Comparison of ENCODE assay signal across 11 cellular contexts in the genomic region with DNA sequence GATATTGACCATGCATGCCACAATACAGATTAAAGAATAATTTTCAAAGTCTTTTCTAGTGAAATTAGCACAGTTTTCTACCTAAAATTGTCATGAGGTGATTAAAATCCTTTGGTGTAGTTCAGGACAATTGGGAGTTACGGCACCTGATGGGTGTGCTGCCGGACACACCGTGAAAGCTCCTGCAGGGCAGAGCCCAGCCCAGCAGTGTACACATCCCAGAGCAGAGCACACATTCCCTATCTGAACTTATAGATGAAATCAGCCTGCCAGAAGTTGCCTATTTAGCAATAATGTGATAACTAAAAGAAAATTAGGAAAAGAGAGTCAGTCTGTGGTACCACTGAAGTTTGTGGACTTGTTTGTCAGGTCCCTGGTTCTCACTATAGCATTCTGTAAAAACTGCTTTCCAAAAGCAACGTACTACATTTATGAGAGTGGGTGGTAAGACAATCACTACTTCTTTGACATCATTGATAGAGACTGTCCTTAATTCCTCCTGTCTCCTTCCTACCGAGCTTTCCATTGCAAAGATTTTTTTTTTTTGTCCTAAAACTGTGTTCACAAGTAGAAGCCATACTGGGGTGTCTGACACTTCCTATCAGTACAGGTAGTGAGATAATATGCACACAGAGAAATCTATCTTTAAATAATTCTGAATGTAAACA. TPM values are rescaled to one million over a fixed set of nuclear protein-coding genes. Genes with fewer than 3 reads are reported as not detected.
DNase-seq lines count a peak whose midpoint lies in the region; ATAC-seq and TF ChIP-seq lines count a peak whose summit lies in the region.
"Had no signal": no experiment of that assay in that cellular context is flagged by ENCODE, and none has a peak within 500 bp of the region (broad histone marks: within the 10 kb centered on the region; RNA-seq: fewer than 3 reads in every experiment).

No MANE protein-coding gene starts in this region.

- H3K4me2 ChIP-seq in PC-3 (ENCODE audit: low read length): no peak overlapping the region

- no peaks in the 10 kb centered on the region for H3K36me3 ChIP-seq in mucosa of rectum (ENCODE audit: control insufficient read depth in 2 of 2, insufficient read depth in 2 of 2, low read length in 2 of 2)
- no peaks in the 10 kb centered on the region for H3K36me3 ChIP-seq in PC-3 (ENCODE audit: low read depth, low read length)
- H3K36me3 ChIP-seq: adrenal gland had no signal

- H3K4me1 ChIP-seq in mucosa of rectum (ENCODE audit: control insufficient read depth in 2 of 2, insufficient read depth in 2 of 2, low read length in 2 of 2): peaks cover 17 to 20% of the 10 kb centered on the region in 2 donors
- H3K4me1 ChIP-seq in PC-3 (ENCODE audit: insufficient read depth, low read length): no peaks in the 10 kb centered on the region
- H3K4me1 ChIP-seq: adrenal gland had no signal

- H2AFZ ChIP-seq in PC-3 (ENCODE audit: low read length): no peak overlapping the region

- intact Hi-C loops in PC-3 (cut with micrococcal nuclease): no loop called here

- H3K27me3 ChIP-seq in mucosa of rectum (ENCODE audit: control insufficient read depth in 2 of 2, insufficient read depth in 2 of 2, low read length in 2 of 2) (no peaks in the 10 kb centered on the region), PC-3 (ENCODE audit: low read length) (peaks cover 28% of the 10 kb centered on the region; the same call in 1 of the 2 replicates)

- H3K27ac ChIP-seq in mucosa of rectum (ENCODE audit: low read depth in 2 of 2, low read length in 2 of 2) (peak overlapping the region; percentile 88 to 90), PC-3 (ENCODE audit: low read length) (no peak overlapping the region)

- no peak for TF ChIP-seq CTCF in PC-3 (conservative IDR thresholded peaks at IDR 0.05; ENCODE audit: low read depth, low read length)
- no peak for TF ChIP-seq CTCF in progenitor cell of endocrine pancreas (IDR thresholded peaks at IDR 0.05; ENCODE audit: unreplicated experiment)

- H3F3A ChIP-seq in PC-3 (ENCODE audit: low read length, unreplicated experiment): no peaks in the 10 kb centered on the region

- no peaks in the 10 kb centered on the region for H4K20me1 ChIP-seq in PC-3 (ENCODE audit: low read length)

- H3K4me1 Mint-ChIP-seq in activated CD8-positive, alpha-beta T cell treated with anti-CD3 and anti-CD28 coated beads, Interleukin-2, amount 10 ng/mL, durations not matched to agents 7 days and 5 days (ENCODE audit: low read depth): peaks cover 11% of the 10 kb centered on the region
- peaks cover 20% of the 10 kb centered on the region for H3K4me1 Mint-ChIP-seq in progenitor cell of endocrine pancreas (ENCODE audit: low read depth)

- DNase-seq in CD1c-positive myeloid dendritic cell (ENCODE audit: extremely low spot score) (peak; percentile 36), PC-3 (no peak), NCI-H345 (lab: John Stamatoyannopoulos, UW) (no peak), progenitor cell of endocrine pancreas (ENCODE audit: low spot score, unreplicated experiment) (no peak)
- DNase-seq in activated CD8-positive, alpha-beta T cell treated with anti-CD3 and anti-CD28 coated beads, Interleukin-2, amount 10 ng/mL, durations not matched to agents 7 days and 5 days: no peak
- DNase-seq: adrenal gland had no signal

- H3K79me2 ChIP-seq in PC-3 (ENCODE audit: low read length): no peaks in the 10 kb centered on the region

- H3K4me3 ChIP-seq in mucosa of rectum (ENCODE audit: low read length in 2 of 2): peak overlapping the region; percentile 41 to 83
- H3K4me3 ChIP-seq in PC-3 (ENCODE audit: low read length): no peak overlapping the region
- H3K4me3 ChIP-seq: adrenal gland had no signal

- POLR2A ChIA-PET in activated CD8-positive, alpha-beta T cell treated with anti-CD3 and anti-CD28 coated beads, Interleukin-2, amount 10 ng/mL, durations not matched to agents 7 days and 5 days (lab: Charles Lee): interaction anchor here (0.8 to 14.3 kb wide), 19 partner anchors 9 to 458 kb away, joined by 3 to 258 read pairs (median 20); partner anchors contain the start of gene ERMN
- POLR2A ChIA-PET in PC-3 (lab: Charles Lee; ENCODE audit: unreplicated experiment): no interaction called here

- H3K9ac ChIP-seq in mucosa of rectum (ENCODE audit: low read depth in 1 of 2, low read length in 2 of 2): peak overlapping the region; percentile 36 to 78
- H3K9ac ChIP-seq in PC-3 (ENCODE audit: low read length): no peak overlapping the region

- ATAC-seq in GM19035 (IDR thresholded peaks at IDR 0.05; ENCODE audit: unreplicated experiment): peak; percentile 3
- ATAC-seq in activated CD8-positive, alpha-beta T cell treated with anti-CD3 and anti-CD28 coated beads, Interleukin-2, amount 10 ng/mL, durations not matched to agents 7 days and 5 days: peak; percentile 0
- no peak for ATAC-seq in PC-3
- no peak for ATAC-seq in esophagus mucosa
- ATAC-seq: Panc1 had no signal

- peak overlapping the region; percentile 92 for H3K27ac Mint-ChIP-seq in activated CD8-positive, alpha-beta T cell treated with anti-CD3 and anti-CD28 coated beads, Interleukin-2, amount 10 ng/mL, durations not matched to agents 7 days and 5 days
- no peak overlapping the region for H3K27ac Mint-ChIP-seq in progenitor cell of endocrine pancreas

- CTCF ChIA-PET in activated CD8-positive, alpha-beta T cell treated with anti-CD3 and anti-CD28 coated beads, Interleukin-2, amount 10 ng/mL, durations not matched to agents 7 days and 5 days (lab: Charles Lee): interaction anchor here (0.9 to 7.6 kb wide), 21 partner anchors 8 to 459 kb away, joined by 3 to 73 read pairs (median 8); partner anchors contain the start of gene ERMN
- CTCF ChIA-PET in PC-3 (lab: Charles Lee): no interaction called here

- no peaks in the 10 kb centered on the region for H3K9me3 ChIP-seq in mucosa of rectum (ENCODE audit: control insufficient read depth in 2 of 2, low read length in 2 of 2)
- H3K9me3 ChIP-seq in PC-3 (ENCODE audit: low read length): no peaks in the 10 kb centered on the region
- H3K9me3 ChIP-seq: adrenal gland had no signal

- H3K9me2 ChIP-seq in PC-3 (replicated peaks; ENCODE audit: low read length): no peaks in the 10 kb centered on the region

- peaks cover 76% of the 10 kb centered on the region for H3K36me3 Mint-ChIP-seq in activated CD8-positive, alpha-beta T cell treated with anti-CD3 and anti-CD28 coated beads, Interleukin-2, amount 10 ng/mL, durations not matched to agents 7 days and 5 days (ENCODE audit: low read depth)
- H3K36me3 Mint-ChIP-seq in progenitor cell of endocrine pancreas (ENCODE audit: insufficient read depth): no peaks in the 10 kb centered on the region

- peak overlapping the region; percentile 94 for H3K4me3 Mint-ChIP-seq in activated CD8-positive, alpha-beta T cell treated with anti-CD3 and anti-CD28 coated beads, Interleukin-2, amount 10 ng/mL, durations not matched to agents 7 days and 5 days
- no peak overlapping the region for H3K4me3 Mint-ChIP-seq in progenitor cell of endocrine pancreas (ENCODE audit: low read depth)

- BruUV-seq in PC-3 (replicated peaks; lab: Mats Ljungman, UMichigan): no TSS peak

- no peaks in the 10 kb centered on the region for H3K27me3 Mint-ChIP-seq in activated CD8-positive, alpha-beta T cell treated with anti-CD3 and anti-CD28 coated beads, Interleukin-2, amount 10 ng/mL, durations not matched to agents 7 days and 5 days (ENCODE audit: low read depth)
- no peaks in the 10 kb centered on the region for H3K27me3 Mint-ChIP-seq in progenitor cell of endocrine pancreas

- no peaks in the 10 kb centered on the region for H3K9me3 Mint-ChIP-seq in activated CD8-positive, alpha-beta T cell treated with anti-CD3 and anti-CD28 coated beads, Interleukin-2, amount 10 ng/mL, durations not matched to agents 7 days and 5 days (ENCODE audit: insufficient read depth)
- H3K9me3 Mint-ChIP-seq in progenitor cell of endocrine pancreas (ENCODE audit: low read depth): no peaks in the 10 kb centered on the region
- H3K9me3 Mint-ChIP-seq: nephron had no signal

RNA-seq across cellular contexts. Expression of gene CYTIP, which starts 3.4 kb away (rescaled TPM):
- 100 to 1,000 TPM; 222 to 227 TPM for total RNA-seq in activated CD8-positive, alpha-beta T cell treated with anti-CD3 and anti-CD28 coated beads, Interleukin-2, amount 10 ng/mL, durations not matched to agents 7 days and 5 days
- total RNA-seq in PC-3 (2014; rRNA removed): 0.26 TPM in 1 of 2 replicates, not detected in the other
- 1.3 TPM for total RNA-seq in esophagus mucosa
- 0.14 and 0.27 TPM in 2 replicates for total RNA-seq in progenitor cell of endocrine pancreas

Comparison
In these comparisons a context has a peak if more than half of its experiments do, and no peak if none do; other contexts are left out.
1. ATAC-seq: peak in GM19035 (single experiment) and activated CD8-positive, alpha-beta T cell treated with anti-CD3 and anti-CD28 coated beads, Interleukin-2, amount 10 ng/mL, durations not matched to agents 7 days and 5 days (single experiment); none in PC-3 (single experiment) and esophagus mucosa (single experiment).
2. RNA of gene CYTIP, which starts 3.4 kb away (total RNA-seq): 222 to 227 TPM in activated CD8-positive, alpha-beta T cell treated with anti-CD3 and anti-CD28 coated beads, Interleukin-2, amount 10 ng/mL, durations not matched to agents 7 days and 5 days; 1.3 TPM in esophagus mucosa (single experiment), 0.26 TPM in PC-3 and 0.14 to 0.27 TPM in progenitor cell of endocrine pancreas; every median in the first group is over 10 times any median in the second.